In genomic region chr7:2563955-2564354, GRCh38 we compare ENCODE assay signal across 6 cellular contexts. TPM values are rescaled to one million over a fixed set of nuclear protein-coding genes. Genes with fewer than 3 reads are reported as not detected.
A peak's percentile ranks its signal among the peaks of the same experiment; 100 is the strongest.
DNase-seq lines count a peak whose midpoint lies in the region; ATAC-seq, FAIRE-seq and TF ChIP-seq lines count a peak whose summit lies in the region.
"Not testable (repeated sequence)": the region's sequence is repeated elsewhere in the genome, so short reads cannot be mapped to it uniquely, and the experiment has no call there.

No MANE protein-coding gene starts in this region.

- not testable (repeated sequence) for H2AFZ ChIP-seq in K562 (ENCODE audit: low read depth, low read length)

- not testable (repeated sequence) for TF ChIP-seq EP300 in K562 (IDR thresholded peaks at IDR 0.05; ENCODE audit: low read length)

- H3K4me1 ChIP-seq in HEK293 (ENCODE audit: control insufficient read depth, insufficient read depth, low read length); kidney (ENCODE audit: control insufficient read depth in 1 of 2, insufficient read depth in 1 of 2, low read depth in 1 of 2, low read length in 2 of 2): not testable (repeated sequence)
- H3K4me1 ChIP-seq in K562 (replicated peaks in 1 of 2; ENCODE audit: control insufficient read depth in 2 of 2, insufficient read depth in 2 of 2, low read length in 2 of 2), result peaks cover 0 to 16% of the 10 kb centered on the region in 2 experiments; a peak in 3 of 5 replicates

- POLR2A ChIA-PET in HEK293 (lab: Yijun Ruan, JAX); WTC11 (lab: Charles Lee); activated CD4-positive, alpha-beta T cell treated with anti-CD3 and anti-CD28 coated beads, Interleukin-2, amount 10 ng/mL, durations not matched to agents 7 days and 5 days (lab: Charles Lee); K562 (lab: Yijun Ruan, JAX): not testable (repeated sequence)

- CTCF ChIA-PET in Calu3 (lab: Charles Lee), result interaction anchor here (0.7 kb wide), 1 partner anchor 8 kb away, joined by 5 read pairs; no protein-coding TSS in a partner anchor
- CTCF ChIA-PET in HEK293 (lab: Yijun Ruan, JAX); activated CD4-positive, alpha-beta T cell treated with anti-CD3 and anti-CD28 coated beads, Interleukin-2, amount 10 ng/mL, durations not matched to agents 7 days and 5 days (lab: Charles Lee); K562 (lab: Yijun Ruan, JAX; ENCODE audit: low intra/inter-chr PET ratio): not testable (repeated sequence)
- CTCF ChIA-PET in WTC11 (lab: Charles Lee), result interaction anchor here (1.0 kb wide), 1 partner anchor 95 kb away, joined by 4 read pairs; no protein-coding TSS in a partner anchor

- not testable (repeated sequence) for H3K9me3 Mint-ChIP-seq in Calu3 (ENCODE audit: low read depth, unreplicated experiment); WTC11; activated CD4-positive, alpha-beta T cell treated with anti-CD3 and anti-CD28 coated beads, Interleukin-2, amount 10 ng/mL, durations not matched to agents 7 days and 5 days

- H3K36me3 Mint-ChIP-seq in Calu3 (ENCODE audit: insufficient read depth, unreplicated experiment), result peaks cover 51% of the 10 kb centered on the region
- H3K36me3 Mint-ChIP-seq in WTC11; activated CD4-positive, alpha-beta T cell treated with anti-CD3 and anti-CD28 coated beads, Interleukin-2, amount 10 ng/mL, durations not matched to agents 7 days and 5 days (ENCODE audit: low read depth): not testable (repeated sequence)

- H3K9ac ChIP-seq in K562 (ENCODE audit: insufficient read depth in 1 of 2, low read depth in 2 of 2, low read length in 2 of 2); kidney (ENCODE audit: low read length in 2 of 2): not testable (repeated sequence)

- intact Hi-C loops in Calu3 (cut with micrococcal nuclease; ENCODE audit: unreplicated experiment), result loop anchor here (10.0 kb wide), 1 partner anchor 121 kb away; the partner anchor contains the start of gene AMZ1
- intact Hi-C loops in K562 (cut with micrococcal nuclease), result loop anchor here (10.0 kb wide), 2 partner anchors 91 to 121 kb away; partner anchors contain the start of gene AMZ1
- intact Hi-C loops in kidney (cut with DNase I), result not testable (repeated sequence)

- H3K27ac Mint-ChIP-seq in Calu3 (ENCODE audit: unreplicated experiment), result peak overlapping the region; percentile 50
- H3K27ac Mint-ChIP-seq in WTC11, result not testable (repeated sequence)
- peak overlapping the region; percentile 46 for H3K27ac Mint-ChIP-seq in activated CD4-positive, alpha-beta T cell treated with anti-CD3 and anti-CD28 coated beads, Interleukin-2, amount 10 ng/mL, durations not matched to agents 7 days and 5 days

- H3K79me2 ChIP-seq in K562 (ENCODE audit: control insufficient read depth, insufficient read depth, low read length), result peaks cover 12% of the 10 kb centered on the region

- H3K4me1 Mint-ChIP-seq in Calu3 (ENCODE audit: low read depth, unreplicated experiment), result peaks cover 50% of the 10 kb centered on the region
- H3K4me1 Mint-ChIP-seq in WTC11, result not testable (repeated sequence)
- H3K4me1 Mint-ChIP-seq in activated CD4-positive, alpha-beta T cell treated with anti-CD3 and anti-CD28 coated beads, Interleukin-2, amount 10 ng/mL, durations not matched to agents 7 days and 5 days, result peaks cover 35% of the 10 kb centered on the region

- WGBS in K562 (ENCODE audit: insufficient coverage, low coverage, missing lambda C conversion rate), result 61% methylated on average over 3 of the region's 3 CpGs

- not testable (repeated sequence) for H3K4me3 Mint-ChIP-seq in Calu3 (ENCODE audit: low read depth, unreplicated experiment); WTC11; activated CD4-positive, alpha-beta T cell treated with anti-CD3 and anti-CD28 coated beads, Interleukin-2, amount 10 ng/mL, durations not matched to agents 7 days and 5 days

- TF ChIP-seq POLR2A in K562 (conservative IDR thresholded peaks at IDR 0.05), result not testable (repeated sequence)

- not testable (repeated sequence) for H3K9me1 ChIP-seq in K562 (ENCODE audit: control insufficient read depth, insufficient read depth, low read length)

- not testable (repeated sequence) for DNase-seq in Calu3; WTC11 (ENCODE audit: low spot score); activated CD4-positive, alpha-beta T cell treated with anti-CD3 and anti-CD28 coated beads, Interleukin-2, amount 10 ng/mL, durations not matched to agents 7 days and 5 days; K562 (ENCODE audit: extremely low read depth in 1 of 4, low spot score in 3 of 4)
- DNase-seq in kidney, result peak; percentile 1

- not testable (repeated sequence) for H3K4me3 ChIP-seq in HEK293 (ENCODE audit: low read depth, low read length); K562; kidney (ENCODE audit: low read length in 2 of 2)

- not testable (repeated sequence) for H3K9me3 ChIP-seq in HEK293 (ENCODE audit: control insufficient read depth, insufficient read depth, low read depth, low read length); K562 (replicated peaks; ENCODE audit: control insufficient read depth, insufficient read depth, low read depth, low read length); kidney (ENCODE audit: control insufficient read depth in 1 of 2, low read length in 2 of 2)

- TF ChIP-seq RAD21 in K562 (CRISPR knock-in tag; conservative IDR thresholded peaks at IDR 0.05 in 1 of 2, IDR thresholded peaks at IDR 0.05 in 1 of 2), result not testable (repeated sequence)

- in situ Hi-C loops in K562 (cut with MboI), result not testable (repeated sequence)

- ATAC-seq in WTC11, K562: not testable (repeated sequence)

- not testable (repeated sequence) for TF ChIP-seq CTCF in Calu3 (IDR thresholded peaks at IDR 0.05; ENCODE audit: unreplicated experiment); HEK293 (tag by site-specific recombination; IDR thresholded peaks at IDR 0.05); WTC11 (IDR thresholded peaks at IDR 0.05); K562 (IDR thresholded peaks at IDR 0.05 in 2 of 3, conservative IDR thresholded peaks at IDR 0.05 in 1 of 3; ENCODE audit: insufficient read depth in 2 of 3, low read depth in 1 of 3, low read length in 3 of 3); kidney (IDR thresholded peaks at IDR 0.05; ENCODE audit: borderline replicate concordance, extremely low read depth, insufficient read depth)

- BruUV-seq in Calu3 (replicated peaks; lab: Mats Ljungman, UMichigan); K562 (replicated peaks; lab: Mats Ljungman, UMichigan): not testable (repeated sequence)

- peaks cover 12% of the 10 kb centered on the region for H4K20me1 ChIP-seq in K562 (replicated peaks; ENCODE audit: control insufficient read depth, insufficient read depth, low read length)

- H3K27me3 Mint-ChIP-seq in Calu3 (ENCODE audit: unreplicated experiment); WTC11 (ENCODE audit: low read depth); activated CD4-positive, alpha-beta T cell treated with anti-CD3 and anti-CD28 coated beads, Interleukin-2, amount 10 ng/mL, durations not matched to agents 7 days and 5 days: not testable (repeated sequence)

- not testable (repeated sequence) for H3K27me3 ChIP-seq in K562 (ENCODE audit: control insufficient read depth in 2 of 2, insufficient read depth in 2 of 2, low read length in 2 of 2)

- not testable (repeated sequence) for H3K36me3 ChIP-seq in HEK293 (ENCODE audit: control insufficient read depth in 2 of 2, insufficient read depth in 1 of 2, low read length in 2 of 2); K562 (ENCODE audit: control insufficient read depth, insufficient read depth, low read length); kidney (ENCODE audit: control insufficient read depth in 1 of 2, insufficient read depth in 2 of 2, low read length in 2 of 2)

- FAIRE-seq in K562 (lab: Jason Lieb, UNC); kidney (lab: Jason Lieb, UNC): not testable (repeated sequence)

- not testable (repeated sequence) for H3K4me2 ChIP-seq in K562 (ENCODE audit: insufficient read depth, low read length)

- not testable (repeated sequence) for H3K27ac ChIP-seq in HEK293 (ENCODE audit: extremely low read depth, low read depth, low read length); K562 (ENCODE audit: extremely low read depth, low read depth, low read length); kidney (ENCODE audit: low read depth in 2 of 2, low read length in 2 of 2)

RNA-seq across cellular contexts. Expression of gene IQCE, which starts 5.2 kb away (rescaled TPM):
- total RNA-seq in Calu3 (2022) (94.8 and 96.4 TPM in 2 replicates), WTC11 (2021) (4.4 to 4.7 TPM (median 4.6 TPM) in 3 replicates), K562 (2014; rRNA removed) (7.2 and 8.5 TPM in 2 replicates), K562 (2014; rRNA removed; fragmentation: Illumina TruSeq; extraction: Trizol) (1.7 and 3.5 TPM in 2 replicates), K562 (2015; rRNA removed; fragmentation: Illumina TruSeq; extraction: Trizol) (3.7 and 4.2 TPM in 2 replicates), K562 (2021) (7.8 and 8.7 TPM in 2 replicates), kidney (27.8 TPM)
- total RNA-seq in activated CD4-positive, alpha-beta T cell treated with anti-CD3 and anti-CD28 coated beads, Interleukin-2, amount 10 ng/mL, durations not matched to agents 7 days and 5 days, result 10 to 100 TPM; 13.8 to 15.5 TPM
- 26.8 and 52.1 TPM in 2 replicates for total RNA-seq in K562 (2011; cell fraction: chromatin; rRNA removed; ENCODE audit: low replicate concordance)
- total RNA-seq in K562 (2011; cell fraction: nucleolus; rRNA removed), result 20.3 and 21.5 TPM in 2 replicates
- total RNA-seq in K562 (2011; cell fraction: nucleoplasm; rRNA removed), result 22.9 and 30.8 TPM in 2 replicates
- polyA plus RNA-seq in K562 (2011; rRNA removed) (3.2 and 5.0 TPM in 2 replicates), K562 (2014; fragmentation: Illumina TruSeq; extraction: Trizol) (4.4 and 6.5 TPM in 2 replicates), K562 (2014; fragmentation: Nextera tagmentation; extraction: Ambion mirVana) (under 1 TPM; 0.18 to 0.28 TPM), K562 (2014; rRNA removed) (5.1 and 6.1 TPM in 2 replicates), kidney (ENCODE audit: insufficient read depth, low read depth, low replicate concordance) (6.1 TPM)
- 2.3 and 3.0 TPM in 2 replicates for polyA plus RNA-seq in K562 (2011; cell fraction: cytosol; rRNA removed)
- polyA plus RNA-seq in K562 (2011; cell fraction: nucleus; rRNA removed), result 12.8 and 18.1 TPM in 2 replicates
- 5.3 and 7.0 TPM in 2 replicates for polyA plus RNA-seq in K562 (2012)
- polyA minus RNA-seq in K562 (2011; rRNA and poly(A)+ RNA removed), result 3.7 and 4.7 TPM in 2 replicates
- polyA minus RNA-seq in K562 (2011; cell fraction: cytosol; rRNA and poly(A)+ RNA removed), result 3.9 and 4.8 TPM in 2 replicates
- polyA minus RNA-seq in K562 (2011; cell fraction: nucleus; rRNA and poly(A)+ RNA removed), result 5.5 and 5.9 TPM in 2 replicates

RNA-seq across cellular contexts. Expression of gene BRAT1, which starts 8.6 kb away (rescaled TPM):
- 56.2 and 59.6 TPM in 2 replicates for total RNA-seq in Calu3 (2022)
- total RNA-seq in WTC11 (2021), result 44.0 to 50.0 TPM (median 46.1 TPM) in 3 replicates
- 10 to 100 TPM; 40.0 to 43.9 TPM for total RNA-seq in activated CD4-positive, alpha-beta T cell treated with anti-CD3 and anti-CD28 coated beads, Interleukin-2, amount 10 ng/mL, durations not matched to agents 7 days and 5 days
- 18.7 and 76.7 TPM in 2 replicates for total RNA-seq in K562 (2011; cell fraction: chromatin; rRNA removed; ENCODE audit: low replicate concordance)
- total RNA-seq in K562 (2011; cell fraction: nucleolus; rRNA removed), result 75.9 and 80.0 TPM in 2 replicates
- 35.8 and 37.1 TPM in 2 replicates for total RNA-seq in K562 (2011; cell fraction: nucleoplasm; rRNA removed)
- total RNA-seq in K562 (2014; rRNA removed), result 48.2 and 53.8 TPM in 2 replicates
- total RNA-seq in K562 (2014; rRNA removed; fragmentation: Illumina TruSeq; extraction: Trizol), result 1.9 and 3.7 TPM in 2 replicates
- total RNA-seq in K562 (2015; rRNA removed; fragmentation: Illumina TruSeq; extraction: Trizol), result 14.6 and 17.4 TPM in 2 replicates
- 49.6 and 49.8 TPM in 2 replicates for total RNA-seq in K562 (2021)
- 10.5 and 23.7 TPM in 2 replicates for polyA plus RNA-seq in K562 (2011; rRNA removed)
- polyA plus RNA-seq in K562 (2011; cell fraction: cytosol; rRNA removed), result 14.1 and 48.2 TPM in 2 replicates
- polyA plus RNA-seq in K562 (2011; cell fraction: nucleus; rRNA removed), result 84.7 and 142 TPM in 2 replicates
- 37.7 and 38.8 TPM in 2 replicates for polyA plus RNA-seq in K562 (2012)
- 5.8 and 20.3 TPM in 2 replicates for polyA plus RNA-seq in K562 (2014; fragmentation: Illumina TruSeq; extraction: Trizol)
- under 1 TPM; 0.13 to 0.31 TPM for polyA plus RNA-seq in K562 (2014; fragmentation: Nextera tagmentation; extraction: Ambion mirVana)
- 35.3 and 39.1 TPM in 2 replicates for polyA plus RNA-seq in K562 (2014; rRNA removed)
- 3.2 and 7.4 TPM in 2 replicates for polyA minus RNA-seq in K562 (2011; rRNA and poly(A)+ RNA removed)
- polyA minus RNA-seq in K562 (2011; cell fraction: cytosol; rRNA and poly(A)+ RNA removed), result 27.3 and 27.9 TPM in 2 replicates
- 22.2 and 25.0 TPM in 2 replicates for polyA minus RNA-seq in K562 (2011; cell fraction: nucleus; rRNA and poly(A)+ RNA removed)
- total RNA-seq in kidney, result 23.7 TPM
- 18.7 TPM for polyA plus RNA-seq in kidney (ENCODE audit: insufficient read depth, low read depth, low replicate concordance)

RNA-seq across cellular contexts. Expression of gene LFNG, which starts 44.4 kb away (rescaled TPM):
- total RNA-seq in Calu3 (2022) (46.8 and 59.1 TPM in 2 replicates), WTC11 (2021) (24.1 to 29.4 TPM (median 26.5 TPM) in 3 replicates), K562 (2014; rRNA removed) (0.49 and 0.73 TPM in 2 replicates), K562 (2014; rRNA removed; fragmentation: Illumina TruSeq; extraction: Trizol) (0.18 and 0.22 TPM in 2 replicates), K562 (2015; rRNA removed; fragmentation: Illumina TruSeq; extraction: Trizol) (0.25 and 0.30 TPM in 2 replicates), K562 (2021) (0.81 and 0.89 TPM in 2 replicates), kidney (18.4 TPM)
- 100 to 1,000 TPM in 1 of 2 experiments, 10 to 100 TPM in 1; 93.3 to 109 TPM for total RNA-seq in activated CD4-positive, alpha-beta T cell treated with anti-CD3 and anti-CD28 coated beads, Interleukin-2, amount 10 ng/mL, durations not matched to agents 7 days and 5 days
- total RNA-seq in K562 (2011; cell fraction: chromatin; rRNA removed; ENCODE audit: low replicate concordance), result 0.76 and 4.3 TPM in 2 replicates
- total RNA-seq in K562 (2011; cell fraction: nucleolus; rRNA removed), result 3.6 and 4.7 TPM in 2 replicates
- 2.0 and 2.1 TPM in 2 replicates for total RNA-seq in K562 (2011; cell fraction: nucleoplasm; rRNA removed)
- polyA plus RNA-seq in K562 (2011; rRNA removed) (0.86 and 1.2 TPM in 2 replicates), K562 (2014; fragmentation: Illumina TruSeq; extraction: Trizol) (0.24 and 0.39 TPM in 2 replicates), K562 (2014; fragmentation: Nextera tagmentation; extraction: Ambion mirVana) (under 1 TPM in 1 of 2 experiments, not detected in 1; 0.03 TPM), K562 (2014; rRNA removed) (0.25 and 0.28 TPM in 2 replicates), kidney (ENCODE audit: insufficient read depth, low read depth, low replicate concordance) (5.0 TPM)
- 1.4 and 2.5 TPM in 2 replicates for polyA plus RNA-seq in K562 (2011; cell fraction: cytosol; rRNA removed)
- 4.7 and 6.5 TPM in 2 replicates for polyA plus RNA-seq in K562 (2011; cell fraction: nucleus; rRNA removed)
- 0.43 and 0.47 TPM in 2 replicates for polyA plus RNA-seq in K562 (2012)
- 0.45 and 0.49 TPM in 2 replicates for polyA minus RNA-seq in K562 (2011; rRNA and poly(A)+ RNA removed)
- polyA minus RNA-seq in K562 (2011; cell fraction: cytosol; rRNA and poly(A)+ RNA removed), result 0.91 and 1.0 TPM in 2 replicates
- polyA minus RNA-seq in K562 (2011; cell fraction: nucleus; rRNA and poly(A)+ RNA removed), result 3.6 and 3.8 TPM in 2 replicates
